8 cellular contexts compared by ENCODE assay signal in genomic region chr15:65869954-65870871, GRCh38. TPM values are rescaled to one million over a fixed set of nuclear protein-coding genes. Genes with fewer than 3 reads are reported as not detected.
A peak's percentile ranks its signal among the peaks of the same experiment; 100 is the strongest.
DNase-seq lines count a peak whose midpoint lies in the region; ATAC-seq and TF ChIP-seq lines count a peak whose summit lies in the region.

No MANE protein-coding gene starts in this region.

- intact Hi-C loops in CD14-positive monocyte (cut with micrococcal nuclease), result no loop called here
- intact Hi-C loops in Right ventricle myocardium inferior (cut with DNase I), result no loop called here

- peak overlapping the region; percentile 99 for H3K4me3 Mint-ChIP-seq in CD14-positive monocyte
- H3K4me3 Mint-ChIP-seq in activated naive CD4-positive, alpha-beta T cell treated with anti-CD3 and anti-CD28 coated beads, Interleukin-2, amount 50 U/mL, for 24 hours, result peak overlapping the region; percentile 99
- peak overlapping the region; percentile 98 for H3K4me3 Mint-ChIP-seq in osteocyte (ENCODE audit: unreplicated experiment)

- H3K27me3 Mint-ChIP-seq in CD14-positive monocyte (ENCODE audit: low read depth in 3 of 3) (peaks cover 0 to 1% (median 0%) of the 10 kb centered on the region in 3 donors), osteocyte (ENCODE audit: unreplicated experiment) (no peaks in the 10 kb centered on the region)
- H3K27me3 Mint-ChIP-seq in activated naive CD4-positive, alpha-beta T cell treated with anti-CD3 and anti-CD28 coated beads, Interleukin-2, amount 50 U/mL, for 24 hours, result no peaks in the 10 kb centered on the region

- no peak for TF ChIP-seq CTCF in CD14-positive monocyte (IDR thresholded peaks at IDR 0.05)
- no peak for TF ChIP-seq CTCF in osteocyte (IDR thresholded peaks at IDR 0.05)

- peak overlapping the region; percentile 95 to 98 (median 97) for H3K27ac Mint-ChIP-seq in CD14-positive monocyte
- peak overlapping the region; percentile 99 for H3K27ac Mint-ChIP-seq in activated naive CD4-positive, alpha-beta T cell treated with anti-CD3 and anti-CD28 coated beads, Interleukin-2, amount 50 U/mL, for 24 hours
- peak overlapping the region; percentile 95 for H3K27ac Mint-ChIP-seq in osteocyte (ENCODE audit: unreplicated experiment)

- H3K36me3 Mint-ChIP-seq in CD14-positive monocyte (peaks cover 3 to 10% of the 10 kb centered on the region in 2 donors), osteocyte (ENCODE audit: unreplicated experiment) (peaks cover 2% of the 10 kb centered on the region)
- H3K36me3 Mint-ChIP-seq in activated naive CD4-positive, alpha-beta T cell treated with anti-CD3 and anti-CD28 coated beads, Interleukin-2, amount 50 U/mL, for 24 hours, result peaks cover 5% of the 10 kb centered on the region

- no peak for DNase-seq in CD14-positive monocyte (ENCODE audit: low spot score)
- DNase-seq in NCI-H526 treated with DMSO at 0.1 percent for 48 hours (lab: John Stamatoyannopoulos, UW), result peak; percentile 52
- DNase-seq in Right ventricle myocardium inferior (ENCODE audit: missing footprints), result peak; percentile 68
- no peak for DNase-seq in osteocyte (ENCODE audit: extremely low spot score, unreplicated experiment)

- H3K4me1 Mint-ChIP-seq in CD14-positive monocyte (peaks cover 26% of the 10 kb centered on the region), osteocyte (ENCODE audit: unreplicated experiment) (peaks cover 24% of the 10 kb centered on the region)
- peaks cover 40% of the 10 kb centered on the region for H3K4me1 Mint-ChIP-seq in activated naive CD4-positive, alpha-beta T cell treated with anti-CD3 and anti-CD28 coated beads, Interleukin-2, amount 50 U/mL, for 24 hours

- H3K9me3 Mint-ChIP-seq in CD14-positive monocyte (no peaks in the 10 kb centered on the region), osteocyte (ENCODE audit: unreplicated experiment) (no peaks in the 10 kb centered on the region)
- H3K9me3 Mint-ChIP-seq in activated naive CD4-positive, alpha-beta T cell treated with anti-CD3 and anti-CD28 coated beads, Interleukin-2, amount 50 U/mL, for 24 hours, result no peaks in the 10 kb centered on the region

- ATAC-seq in GM21825 (IDR thresholded peaks at IDR 0.05; ENCODE audit: unreplicated experiment) (peak; percentile 10), Right ventricle myocardium inferior (peak; percentile 5), HG03521 (IDR thresholded peaks at IDR 0.05; ENCODE audit: unreplicated experiment) (no peak), GM21360 (IDR thresholded peaks at IDR 0.05; ENCODE audit: unreplicated experiment) (no peak)

RNA-seq across cellular contexts. Expression of gene RAB11A, which starts 0.9 kb away (rescaled TPM):
- polyA plus RNA-seq in CD14-positive monocyte, result 100 to 1,000 TPM; 300 to 310 TPM
- 161 TPM for total RNA-seq in Right ventricle myocardium inferior
- total RNA-seq in osteocyte, result 317 and 321 TPM in 2 replicates

Comparison
In these comparisons a context has a peak if more than half of its experiments do, and no peak if none do; other contexts are left out.
1. DNase-seq: peak in NCI-H526 treated with DMSO at 0.1 percent for 48 hours (single experiment) and Right ventricle myocardium inferior (single experiment); none in CD14-positive monocyte (single experiment) and osteocyte (single experiment).
2. ATAC-seq: peak in GM21825 (single experiment) and Right ventricle myocardium inferior (single experiment); none in HG03521 (single experiment) and GM21360 (single experiment).
3. Peak in every context shown above with its lines, with median percentiles within 50 percentile points of each other: H3K27ac Mint-ChIP-seq and H3K4me3 Mint-ChIP-seq.